8 cellular contexts compared by ENCODE assay signal in the genomic region with DNA sequence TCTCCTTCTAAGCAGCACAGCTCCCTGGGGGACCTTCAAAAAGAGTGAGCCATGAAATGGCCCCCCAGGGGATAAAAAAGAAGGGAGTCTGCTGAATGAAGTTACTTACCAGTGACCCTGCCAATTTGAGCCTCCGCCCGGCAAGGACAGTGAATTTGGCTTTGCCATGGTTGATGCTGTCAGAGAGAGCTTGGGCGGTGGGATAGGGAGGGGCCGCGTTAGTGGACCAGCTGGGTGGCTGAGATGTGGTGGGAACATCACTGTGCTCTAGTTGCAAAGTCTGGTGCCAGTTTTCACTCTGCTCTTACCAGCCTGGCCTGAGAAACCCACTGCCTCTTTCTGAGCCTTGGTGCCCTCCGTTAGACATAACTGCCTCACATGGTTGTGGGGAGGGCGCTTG.
"Had no signal": no experiment of that assay in that cellular context is flagged by ENCODE, and none has a peak within 500 bp of the region (broad histone marks: within the 10 kb centered on the region; RNA-seq: fewer than 3 reads in every experiment).

No MANE protein-coding gene starts in this region.

- H3K4me3 ChIP-seq: GM12878 had no signal

- ATAC-seq: GM12878 had no signal

- FAIRE-seq: G401.6, GM12878, GM12891, GM12892, GM18507, GM19239 had no signal

- DNase-seq: GDM1, GF-D8 had no signal
